In the genomic region with DNA sequence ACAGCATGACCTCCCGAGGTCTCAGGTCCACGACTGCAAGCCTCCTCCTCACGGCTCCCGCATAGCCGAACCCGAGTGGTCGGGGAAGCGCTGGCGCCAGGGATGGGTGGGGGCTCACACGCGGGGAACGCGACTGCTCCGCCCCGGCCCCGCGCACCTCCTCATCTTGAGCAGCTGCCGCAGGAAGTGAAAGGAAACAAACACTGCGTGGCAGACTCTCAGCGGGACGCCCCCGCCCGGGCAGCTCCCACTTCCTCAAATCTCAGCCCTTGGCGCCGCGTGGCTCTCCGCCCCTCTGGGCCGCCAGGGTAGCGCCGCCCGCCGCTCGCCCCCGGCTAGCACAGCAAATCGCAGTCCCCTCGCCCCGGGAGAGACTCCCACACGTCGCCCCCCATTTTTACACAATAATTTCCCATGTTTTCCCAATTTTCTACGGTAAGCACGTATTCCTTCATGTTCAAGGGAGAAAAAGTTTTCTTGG, we compare ENCODE assay signal across 8 cellular contexts. TPM values are rescaled to one million over a fixed set of nuclear protein-coding genes. Genes with fewer than 3 reads are reported as not detected.
DNase-seq lines count a peak whose midpoint lies in the region; ATAC-seq and TF ChIP-seq lines count a peak whose summit lies in the region.

A gene with protein sequence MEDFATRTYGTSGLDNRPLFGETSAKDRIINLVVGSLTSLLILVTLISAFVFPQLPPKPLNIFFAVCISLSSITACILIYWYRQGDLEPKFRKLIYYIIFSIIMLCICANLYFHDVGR (minus strand): TSS at position 188 of the 481 bp plus-strand sequence. CDS start 229 bp downstream, outside the sequence.

- ATAC-seq in GM18870 (IDR thresholded peaks at IDR 0.05; ENCODE audit: unreplicated experiment) (peak; percentile 35), HG03108 (IDR thresholded peaks at IDR 0.05; ENCODE audit: unreplicated experiment) (peak; percentile 36)

- H3K27me3 Mint-ChIP-seq in mesothelial cell of epicardium (ENCODE audit: low read depth): no peaks in the 10 kb centered on the region

- H3K9ac ChIP-seq in endocrine pancreas (ENCODE audit: control insufficient read depth, insufficient read depth, low read length): peak within 1 kb of the TSS; percentile 86

- H3K27ac Mint-ChIP-seq in mesothelial cell of epicardium: peak within 1 kb of the TSS; percentile 90

- H3K4me3 ChIP-seq in endocrine pancreas (ENCODE audit: control insufficient read depth, insufficient read depth, low read length): peak within 1 kb of the TSS; percentile 87

- TF ChIP-seq CTCF in AG09319 (IDR thresholded peaks at IDR 0.05; ENCODE audit: low read depth, low read length) (peak; percentile 17; the same call in 1 of the 2 replicates), mesothelial cell of epicardium (IDR thresholded peaks at IDR 0.05; ENCODE audit: unreplicated experiment) (no peak)

- H3K36me3 ChIP-seq in endocrine pancreas (ENCODE audit: control insufficient read depth, insufficient read depth, low read length): no peaks in the 10 kb centered on the region

- H3K27me3 ChIP-seq in endocrine pancreas (ENCODE audit: control insufficient read depth, insufficient read depth, low read length): no peaks in the 10 kb centered on the region

- no peaks in the 10 kb centered on the region for H3K4me1 ChIP-seq in endocrine pancreas (ENCODE audit: control insufficient read depth, insufficient read depth, low read length)

- H3K36me3 Mint-ChIP-seq in mesothelial cell of epicardium: no peaks in the 10 kb centered on the region

- H3K4me3 Mint-ChIP-seq in mesothelial cell of epicardium: peak within 1 kb of the TSS; percentile 97

- H3K9me3 Mint-ChIP-seq in mesothelial cell of epicardium: no peaks in the 10 kb centered on the region

- H3K9me3 ChIP-seq in endocrine pancreas (ENCODE audit: control insufficient read depth, low read length): no peaks in the 10 kb centered on the region

- H3K4me1 Mint-ChIP-seq in mesothelial cell of epicardium: peaks cover 14% of the 10 kb centered on the region

- DNase-seq in AG09319 (ENCODE audit: extremely low read depth, low read depth) (peak; percentile 29), mesothelial cell of epicardium (ENCODE audit: low spot score in 2 of 2, unreplicated experiment in 2 of 2) (peak; percentile 45 to 77)
- DNase-seq in NK-92 treated with Interleukin-12 subunit alpha and Interleukin-12 subunit beta, amount 100 ng/mL, for 24 hours (lab: John Stamatoyannopoulos, UW): peak; percentile 76
- DNase-seq in activated CD8-positive, alpha-beta memory T cell treated with anti-CD3 and anti-CD28 coated beads for 4 hours (ENCODE audit: low read depth in 2 of 2): peak; percentile 67 to 81
- DNase-seq in stimulated activated CD8-positive, alpha-beta memory T cell treated with anti-CD3 and anti-CD28 coated beads, Interleukin-2, amount 100 ng/mL, for 1 hour (ENCODE audit: low read depth in 2 of 2): peak; percentile 67 to 71

RNA-seq across cellular contexts. Expression of the gene that starts here (rescaled TPM):
- total RNA-seq in mesothelial cell of epicardium: 19.6 to 22.5 TPM (median 21.9 TPM) in 3 replicates

Comparison
In these comparisons a context has a peak if more than half of its experiments do, and no peak if none do; other contexts are left out.
1. Peak in every context shown above with its lines: DNase-seq, ATAC-seq and H3K4me3 ChIP-seq.